Comparison of ENCODE assay signal across 8 cellular contexts in the genomic region with DNA sequence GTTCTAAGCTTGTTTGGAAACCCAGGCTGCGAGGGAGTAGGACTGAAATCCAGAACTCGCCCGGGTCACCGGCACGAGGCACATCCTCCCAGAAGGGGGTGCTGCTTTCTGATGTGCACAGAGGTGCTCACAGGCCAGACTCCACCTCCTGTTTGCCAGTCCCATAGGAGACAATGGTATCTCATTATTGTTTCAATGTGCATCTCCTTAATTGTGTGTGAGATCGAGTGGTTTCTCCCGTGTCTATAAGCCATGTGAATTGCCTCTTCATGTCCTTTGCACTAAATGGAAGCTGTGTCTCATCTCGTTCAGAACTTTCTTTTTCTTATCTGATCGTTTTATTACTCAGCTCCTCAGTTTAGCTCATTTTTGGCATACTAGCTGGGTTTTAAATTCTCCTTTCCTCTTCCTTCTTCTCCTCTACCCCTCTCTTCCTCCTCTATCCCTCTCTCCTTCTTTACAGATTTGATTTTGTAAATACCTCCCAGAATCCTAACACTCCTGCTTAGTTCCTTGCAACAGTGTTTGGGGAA. TPM values are rescaled to one million over a fixed set of nuclear protein-coding genes. Genes with fewer than 3 reads are reported as not detected.
DNase-seq lines count a peak whose midpoint lies in the region; ATAC-seq lines count a peak whose summit lies in the region.

No MANE protein-coding gene starts in this region.

- in situ Hi-C loops in HAP-1 (cut with MboI; ENCODE audit: low sequenced_read_pairs): loop anchor here (10.0 kb wide), 1 partner anchor 701 kb away; no protein-coding TSS in a partner anchor

- no peaks in the 10 kb centered on the region for H3K9me3 Mint-ChIP-seq in activated CD4-positive, alpha-beta memory T cell treated with anti-CD3 and anti-CD28 coated beads, Interleukin-2, amount 10 ng/mL, durations not matched to agents 7 days and 5 days
- no peaks in the 10 kb centered on the region for H3K9me3 Mint-ChIP-seq in effector memory CD8-positive, alpha-beta T cell
- H3K9me3 Mint-ChIP-seq in naive thymus-derived CD8-positive, alpha-beta T cell: no peaks in the 10 kb centered on the region

- no peaks in the 10 kb centered on the region for H3K27me3 ChIP-seq in HAP-1 (ENCODE audit: low read depth)

- CTCF ChIA-PET in activated CD4-positive, alpha-beta memory T cell treated with anti-CD3 and anti-CD28 coated beads, Interleukin-2, amount 10 ng/mL, durations not matched to agents 7 days and 5 days (lab: Charles Lee): interaction anchor here (0.6 to 9.2 kb wide), 39 partner anchors 8 to 720 kb away, joined by 3 to 276 read pairs (median 4); a partner anchor contains a TSS

- H3K36me3 ChIP-seq in HAP-1 (replicated peaks): no peaks in the 10 kb centered on the region

- H3K27ac Mint-ChIP-seq in activated CD4-positive, alpha-beta memory T cell treated with anti-CD3 and anti-CD28 coated beads, Interleukin-2, amount 10 ng/mL, durations not matched to agents 7 days and 5 days: no peak overlapping the region
- H3K27ac Mint-ChIP-seq in effector memory CD8-positive, alpha-beta T cell: peak overlapping the region in 1 of 2 donors; percentile 6
- peak overlapping the region in 3 of 10 donors; percentile 1 to 56 (median 20) for H3K27ac Mint-ChIP-seq in naive thymus-derived CD8-positive, alpha-beta T cell

- POLR2A ChIA-PET in activated CD4-positive, alpha-beta memory T cell treated with anti-CD3 and anti-CD28 coated beads, Interleukin-2, amount 10 ng/mL, durations not matched to agents 7 days and 5 days (lab: Charles Lee): interaction anchor here (1.0 to 2.1 kb wide), 5 partner anchors 30 to 232 kb away, joined by 3 to 11 read pairs (median 7); no protein-coding TSS in a partner anchor
- POLR2A ChIA-PET in naive thymus-derived CD8-positive, alpha-beta T cell (lab: Charles Lee): interaction anchor here (0.5 to 2.0 kb wide), 9 partner anchors 26 to 231 kb away, joined by 3 to 10 read pairs (median 3); a partner anchor contains a TSS

- peaks cover 14% of the 10 kb centered on the region for H3K4me1 Mint-ChIP-seq in activated CD4-positive, alpha-beta memory T cell treated with anti-CD3 and anti-CD28 coated beads, Interleukin-2, amount 10 ng/mL, durations not matched to agents 7 days and 5 days
- peaks cover 11 to 13% of the 10 kb centered on the region in 2 donors for H3K4me1 Mint-ChIP-seq in effector memory CD8-positive, alpha-beta T cell (ENCODE audit: low read depth in 2 of 2)
- peaks cover 7 to 21% (median 13%) of the 10 kb centered on the region in 4 donors for H3K4me1 Mint-ChIP-seq in naive thymus-derived CD8-positive, alpha-beta T cell

- no peak overlapping the region for H3K4me3 ChIP-seq in HAP-1

- no peak overlapping the region for H3K4me3 Mint-ChIP-seq in activated CD4-positive, alpha-beta memory T cell treated with anti-CD3 and anti-CD28 coated beads, Interleukin-2, amount 10 ng/mL, durations not matched to agents 7 days and 5 days
- H3K4me3 Mint-ChIP-seq in effector memory CD8-positive, alpha-beta T cell: peak overlapping the region; percentile 11 to 26
- H3K4me3 Mint-ChIP-seq in naive thymus-derived CD8-positive, alpha-beta T cell: peak overlapping the region in 7 of 10 donors; percentile 0 to 38 (median 12)

- peaks cover 13% of the 10 kb centered on the region for H3K27me3 Mint-ChIP-seq in activated CD4-positive, alpha-beta memory T cell treated with anti-CD3 and anti-CD28 coated beads, Interleukin-2, amount 10 ng/mL, durations not matched to agents 7 days and 5 days
- no peaks in the 10 kb centered on the region for H3K27me3 Mint-ChIP-seq in effector memory CD8-positive, alpha-beta T cell
- H3K27me3 Mint-ChIP-seq in naive thymus-derived CD8-positive, alpha-beta T cell: peaks cover 0 to under 1% (median 0%) of the 10 kb centered on the region in 5 donors

- DNase-seq in DMS114 treated with DMSO at 0.1 percent for 48 hours (lab: John Stamatoyannopoulos, UW; ENCODE audit: unreplicated experiment): peak; percentile 10
- peak; percentile 39 to 67 for DNase-seq in HAP-1 (ENCODE audit: low spot score in 2 of 2)
- DNase-seq in NCI-H460 (ENCODE audit: extremely low read depth, low read depth): peak; percentile 46
- DNase-seq in activated CD4-positive, alpha-beta memory T cell treated with anti-CD3 and anti-CD28 coated beads, Interleukin-2, amount 10 ng/mL, durations not matched to agents 7 days and 5 days: peak; percentile 77
- DNase-seq in effector memory CD8-positive, alpha-beta T cell: peak; percentile 61 to 74 (median 67)
- peak; percentile 45 to 82 (median 65) for DNase-seq in naive thymus-derived CD8-positive, alpha-beta T cell
- DNase-seq in stimulated activated naive CD4-positive, alpha-beta T cell treated with Interleukin-2 at 50 U/mL for 16 hours (lab: John Stamatoyannopoulos, UW): peak; percentile 63
- no peak for DNase-seq in NCI-H146 (lab: John Stamatoyannopoulos, UW)

- H3K36me3 Mint-ChIP-seq in activated CD4-positive, alpha-beta memory T cell treated with anti-CD3 and anti-CD28 coated beads, Interleukin-2, amount 10 ng/mL, durations not matched to agents 7 days and 5 days (ENCODE audit: low read depth): no peaks in the 10 kb centered on the region
- H3K36me3 Mint-ChIP-seq in effector memory CD8-positive, alpha-beta T cell (ENCODE audit: insufficient read depth): peaks cover 4% of the 10 kb centered on the region
- no peaks in the 10 kb centered on the region for H3K36me3 Mint-ChIP-seq in naive thymus-derived CD8-positive, alpha-beta T cell

- peak; percentile 94 for ATAC-seq in effector memory CD8-positive, alpha-beta T cell (replicated peaks)
- ATAC-seq in naive thymus-derived CD8-positive, alpha-beta T cell: peak; percentile 96 to 98

- no peaks in the 10 kb centered on the region for H3K9me3 ChIP-seq in HAP-1

- no peaks in the 10 kb centered on the region for H3K4me1 ChIP-seq in HAP-1

RNA-seq across cellular contexts. Expression of a gene that starts 32.1 kb away (rescaled TPM):
- 1.5 and 2.0 TPM in 2 replicates for total RNA-seq in NCI-H460 (2014; rRNA removed; shearing (Covaris generic))
- 1.0 and 3.2 TPM in 2 replicates for polyA plus RNA-seq in NCI-H460 (2014; cell fraction: nucleus; rRNA removed)
- 10 to 100 TPM; 77.3 to 81.4 TPM for total RNA-seq in activated CD4-positive, alpha-beta memory T cell treated with anti-CD3 and anti-CD28 coated beads, Interleukin-2, amount 10 ng/mL, durations not matched to agents 7 days and 5 days
- 100 to 1,000 TPM; 123 to 129 TPM for total RNA-seq in naive thymus-derived CD8-positive, alpha-beta T cell
- polyA plus RNA-seq in naive thymus-derived CD8-positive, alpha-beta T cell: 100 to 1,000 TPM in 2 of 3 donors, 10 to 100 TPM in 1; 57.2 to 142 (median 107) TPM

RNA-seq across cellular contexts. Expression of a gene that starts 48.8 kb away (rescaled TPM):
- not detected in 2 replicates for total RNA-seq in NCI-H460 (2014; rRNA removed; shearing (Covaris generic))
- polyA plus RNA-seq in NCI-H460 (2014; cell fraction: nucleus; rRNA removed): not detected in 2 replicates
- not detected for total RNA-seq in activated CD4-positive, alpha-beta memory T cell treated with anti-CD3 and anti-CD28 coated beads, Interleukin-2, amount 10 ng/mL, durations not matched to agents 7 days and 5 days
- not detected for total RNA-seq in naive thymus-derived CD8-positive, alpha-beta T cell
- not detected for polyA plus RNA-seq in naive thymus-derived CD8-positive, alpha-beta T cell

Comparison
In these comparisons a context has a peak if more than half of its experiments do, and no peak if none do; other contexts are left out.
1. RNA of a gene that starts 32.1 kb away (total RNA-seq): 123 to 129 TPM in naive thymus-derived CD8-positive, alpha-beta T cell and 77.3 to 81.4 TPM in activated CD4-positive, alpha-beta memory T cell treated with anti-CD3 and anti-CD28 coated beads, Interleukin-2, amount 10 ng/mL, durations not matched to agents 7 days and 5 days; 1.5 to 2.0 TPM in NCI-H460; every median in the first group is over 10 times any median in the second.